Comparison of ENCODE assay signal across 8 cellular contexts in the genomic region with DNA sequence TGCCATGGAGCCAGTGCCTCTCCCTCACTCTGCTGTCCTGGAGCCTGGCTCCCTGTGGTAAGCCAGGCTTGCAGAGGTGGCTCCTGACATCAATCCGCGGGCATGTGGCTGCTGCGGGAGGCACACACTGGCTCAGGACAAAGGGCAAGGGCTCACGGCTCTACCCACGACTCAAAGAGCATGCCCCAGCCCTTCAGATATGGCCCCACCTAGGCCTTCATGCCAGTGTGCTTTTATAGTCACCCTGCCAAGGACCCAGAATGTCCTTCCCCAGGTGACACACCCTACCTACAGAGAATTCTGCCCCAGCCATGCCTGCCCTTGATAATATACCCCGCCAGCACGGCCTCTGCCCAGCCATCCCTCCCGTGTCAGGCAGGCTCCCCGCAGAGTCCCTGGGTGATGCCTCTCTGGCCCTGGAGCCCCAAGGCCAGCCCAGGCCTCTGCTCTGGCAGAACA. TPM values are rescaled to one million over a fixed set of nuclear protein-coding genes. Genes with fewer than 3 reads are reported as not detected.
DNase-seq lines count a peak whose midpoint lies in the region; ATAC-seq and TF ChIP-seq lines count a peak whose summit lies in the region.

No MANE protein-coding gene starts in this region.

- H3K9me1 ChIP-seq in IMR-90 (ENCODE audit: insufficient read depth, low read length): 0 out of 2 replicates have a peak, but pooled peaks cover 2% of the 10 kb centered on the region

- peak overlapping the region; percentile 90 for H3K27ac ChIP-seq in 22Rv1
- peak overlapping the region; percentile 89 for H3K27ac ChIP-seq in IMR-90 (ENCODE audit: insufficient read depth, low read length)
- H3K27ac ChIP-seq in caudate nucleus (ENCODE audit: low read depth, low read length): peak overlapping the region; percentile 39
- peak overlapping the region; percentile 85 to 92 for H3K27ac ChIP-seq in lung (ENCODE audit: low read depth in 1 of 2, low read length in 1 of 2)
- peak overlapping the region; percentile 98 for H3K27ac ChIP-seq in vagina

- no TSS peak for BruUV-seq in IMR-90 (replicated peaks; lab: Mats Ljungman, UMichigan)

- peak overlapping the region; percentile 17 for H3K23ac ChIP-seq in IMR-90 (ENCODE audit: low read depth, low read length)

- H3K36me3 ChIP-seq in IMR-90 (ENCODE audit: control insufficient read depth, insufficient read depth, low read length): peaks cover 19% of the 10 kb centered on the region
- H3K36me3 ChIP-seq in lung (ENCODE audit: control insufficient read depth in 2 of 2, insufficient read depth in 2 of 2, low read length in 2 of 2): peaks cover 0 to 13% of the 10 kb centered on the region in 2 donors
- peaks cover 0 to 14% of the 10 kb centered on the region in 2 donors for H3K36me3 ChIP-seq in vagina

- H3K27me3 ChIP-seq in IMR-90 (ENCODE audit: control insufficient read depth, insufficient read depth, low read length) (no peaks in the 10 kb centered on the region), lung (ENCODE audit: control insufficient read depth, insufficient read depth) (no peaks in the 10 kb centered on the region), vagina (no peaks in the 10 kb centered on the region)

- H2BK20ac ChIP-seq in IMR-90 (ENCODE audit: low read depth, low read length): no peak overlapping the region

- no CpG with 5 or more reads among the region's 9 CpGs for WGBS in IMR-90 (ENCODE audit: extremely low coverage in 2 of 2, insufficient read length in 1 of 2), 2 experiments
- 50 to 69% methylated on average over 9 of the region's 9 CpGs for WGBS in lung, 2 donors

- H3K14ac ChIP-seq in IMR-90 (replicated peaks; ENCODE audit: low read depth, low read length): peak overlapping the region; percentile 78

- in situ Hi-C loops in IMR-90 (cut with MboI; ENCODE audit: low sequenced_read_pairs): no loop called here
- in situ Hi-C loops in ACHN (cut with HindIII; ENCODE audit: low pct_ligation_motif_present, low pct_unique_long_range_greater_than_20kb, low sequenced_read_pairs): no loop called here

- TF ChIP-seq RAD21 in IMR-90 (IDR thresholded peaks at IDR 0.05; ENCODE audit: low read length): no peak

- no peak overlapping the region for H4K5ac ChIP-seq in IMR-90 (ENCODE audit: low read depth, low read length)

- TF ChIP-seq POLR2A in IMR-90 (IDR thresholded peaks at IDR 0.05; ENCODE audit: low read depth, low read length) (no peak), vagina (IDR thresholded peaks at IDR 0.05) (no peak)

- CTCF ChIA-PET in IMR-90 (lab: Yijun Ruan, JAX): no interaction called here

- H4K91ac ChIP-seq in IMR-90 (ENCODE audit: insufficient read depth, low read depth, low read length): peak overlapping the region; percentile 21; the same call in 1 of the 2 replicates

- no peak overlapping the region for H2BK15ac ChIP-seq in IMR-90 (ENCODE audit: low read depth, low read length)

- peaks cover 45% of the 10 kb centered on the region for H4K20me1 ChIP-seq in IMR-90 (ENCODE audit: insufficient read depth, low read length)

- H3K79me1 ChIP-seq in IMR-90 (ENCODE audit: low read depth in 1 of 2, low read length in 2 of 2): peaks cover 26 to 57% of the 10 kb centered on the region in 2 experiments

- DNase-seq in IMR-90 (no peak), caudate nucleus (lab: John Stamatoyannopoulos, UW) (no peak), lung (ENCODE audit: low spot score) (no peak), vagina (ENCODE audit: extremely low spot score in 2 of 2) (peak in 1 of 2 donors; percentile 86), ACHN (no peak), omental fat pad (ENCODE audit: low spot score) (no peak)

- TF ChIP-seq CTCF in 22Rv1 (IDR thresholded peaks at IDR 0.05) (no peak), IMR-90 (conservative IDR thresholded peaks at IDR 0.05; ENCODE audit: low read depth, low read length) (no peak), lung (IDR thresholded peaks at IDR 0.05; ENCODE audit: control extremely low read depth, extremely low read depth) (no peak), vagina (IDR thresholded peaks at IDR 0.05) (no peak), omental fat pad (IDR thresholded peaks at IDR 0.05) (no peak)

- H3K9me3 ChIP-seq in IMR-90 (ENCODE audit: control insufficient read depth, insufficient read depth, low read length) (no peaks in the 10 kb centered on the region), lung (ENCODE audit: control insufficient read depth in 2 of 2, insufficient read depth in 1 of 2, low read length in 1 of 2) (no peaks in the 10 kb centered on the region), vagina (no peaks in the 10 kb centered on the region)

- ATAC-seq in IMR-90 (ENCODE audit: low read depth) (peak; percentile 0; the same call in 1 of the 2 replicates), lung (ENCODE audit: insufficient read depth, low FRiP score) (no peak), omental fat pad (ENCODE audit: low FRiP score) (no peak), GM19463 (IDR thresholded peaks at IDR 0.05; ENCODE audit: unreplicated experiment) (no peak)

- peak overlapping the region; percentile 88 for H2AFZ ChIP-seq in IMR-90 (replicated peaks; ENCODE audit: low read length, poor library complexity)

- H3K4me1 ChIP-seq in IMR-90 (ENCODE audit: control insufficient read depth, insufficient read depth, low read length) (peaks cover 20% of the 10 kb centered on the region), lung (ENCODE audit: control insufficient read depth in 2 of 2, insufficient read depth in 2 of 2, low read length in 2 of 2) (peaks cover 0 to 18% of the 10 kb centered on the region in 2 donors), vagina (peaks cover 56% of the 10 kb centered on the region)

- H4K8ac ChIP-seq in IMR-90 (ENCODE audit: low read depth in 2 of 2, low read length in 2 of 2): peak overlapping the region in 1 of 2 experiments; percentile 53; a peak in 1 of 4 replicates

- H3K9ac ChIP-seq in IMR-90 (ENCODE audit: low read depth, low read length): peak overlapping the region; percentile 84

- H2AK9ac ChIP-seq in IMR-90 (replicated peaks; ENCODE audit: low read depth, low read length, poor library complexity): peak overlapping the region; percentile 91

- intact Hi-C loops in IMR-90 (cut with micrococcal nuclease): loop anchor here (5.0 kb wide), 1 partner anchor 52 kb away; a partner anchor contains a TSS
- intact Hi-C loops in vagina (cut with DNase I): loop anchor here (10.0 kb wide), 2 partner anchors 50 to 100 kb away; a partner anchor contains a TSS

- peak overlapping the region; percentile 31 for H2BK5ac ChIP-seq in IMR-90 (ENCODE audit: low read depth, low read length, poor library complexity, severe bottlenecking)

- H3K56ac ChIP-seq in IMR-90 (ENCODE audit: extremely low read depth, insufficient read depth, low read length): no peak overlapping the region

- H3K4me3 ChIP-seq in IMR-90 (ENCODE audit: insufficient read depth, low read depth, low read length) (peak overlapping the region; percentile 98), lung (peak overlapping the region; percentile 69), vagina (peak overlapping the region; percentile 77 to 97)

- H3K4ac ChIP-seq in IMR-90 (ENCODE audit: low read depth, low read length): peak overlapping the region; percentile 86

- peak overlapping the region; percentile 48; the same call in 1 of the 2 replicates for H2BK120ac ChIP-seq in IMR-90 (ENCODE audit: low read depth, low read length)

- peak overlapping the region; percentile 79 for H2AK5ac ChIP-seq in IMR-90 (ENCODE audit: low read depth, low read length)

- POLR2A ChIA-PET in IMR-90 (lab: Charles Lee; ENCODE audit: unreplicated experiment): no interaction called here

- no peak overlapping the region for H3K18ac ChIP-seq in IMR-90 (ENCODE audit: low read depth, low read length)

- H3K4me2 ChIP-seq in IMR-90 (ENCODE audit: low read depth, low read length): peak overlapping the region; percentile 85

- dilution Hi-C loops in IMR-90 (cut with HindIII; ENCODE audit: low sequenced_read_pairs, unreplicated experiment): no loop called here

TF ChIP-seq in IMR-90, 13 proteins besides CTCF, POLR2A, EP300 and RAD21:
- TF ChIP-seq MXI1 (IDR thresholded peaks at IDR 0.05; ENCODE audit: borderline replicate concordance, low read depth, low read length) (0 out of 2 replicates have a peak, but pooled peaks have one; percentile 13), SMC3 (IDR thresholded peaks at IDR 0.05; ENCODE audit: low read depth, low read length) (no peak), RCOR1 (IDR thresholded peaks at IDR 0.05; ENCODE audit: insufficient replicate concordance, low read length) (no peak), CHD1 (IDR thresholded peaks at IDR 0.05; ENCODE audit: low read depth, low read length) (no peak)
TF ChIP-seq in IMR-90: peak in this region for 1.

RNA-seq across cellular contexts. Expression of a gene that starts 1.6 kb away (rescaled TPM):
- total RNA-seq in IMR-90 (2012; rRNA removed) (53.9 and 73.7 TPM in 2 replicates), lung (100 to 1,000 TPM in 1 of 2 donors, 10 to 100 TPM in 1; 73.2 to 154 TPM), vagina (95.5 TPM), omental fat pad (10 to 100 TPM; 67.6 to 90.1 (median 73.9) TPM)
- polyA plus RNA-seq in IMR-90 (2012; rRNA removed) (155 and 164 TPM in 2 replicates), lung (10 to 100 TPM; 65.0 to 91.7 TPM)
- 148 and 266 TPM in 2 replicates for polyA plus RNA-seq in IMR-90 (2012; cell fraction: cytosol; rRNA removed)
- polyA plus RNA-seq in IMR-90 (2012; cell fraction: nucleus; rRNA removed; ENCODE audit: low replicate concordance): 388 and 999 TPM in 2 replicates

RNA-seq across cellular contexts. Expression of a gene that starts 11.3 kb away (rescaled TPM):
- total RNA-seq in IMR-90 (2012; rRNA removed) (not detected in 2 replicates), lung (10 to 100 TPM in 1 of 2 donors, 1 to 10 TPM in 1; 4.0 to 25.3 TPM), vagina (10.6 TPM), omental fat pad (10 to 100 TPM in 2 of 4 donors, 1 to 10 TPM in 2; 7.1 to 15.1 (median 12.0) TPM)
- polyA plus RNA-seq in IMR-90 (2012; rRNA removed) (0.72 and 1.9 TPM in 2 replicates), lung (10 to 100 TPM in 1 of 2 donors, 1 to 10 TPM in 1; 4.3 to 12.3 TPM)
- 1.3 and 3.2 TPM in 2 replicates for polyA plus RNA-seq in IMR-90 (2012; cell fraction: cytosol; rRNA removed)
- polyA plus RNA-seq in IMR-90 (2012; cell fraction: nucleus; rRNA removed; ENCODE audit: low replicate concordance): 2.3 and 12.6 TPM in 2 replicates

RNA-seq across cellular contexts. Expression of a gene that starts 15.6 kb away (rescaled TPM):
- total RNA-seq in IMR-90 (2012; rRNA removed) (168 and 184 TPM in 2 replicates), lung (100 to 1,000 TPM; 350 to 568 TPM), vagina (373 TPM), omental fat pad (100 to 1,000 TPM; 400 to 762 (median 566) TPM)
- polyA plus RNA-seq in IMR-90 (2012; rRNA removed) (152 and 201 TPM in 2 replicates), lung (100 to 1,000 TPM; 298 to 394 TPM)
- polyA plus RNA-seq in IMR-90 (2012; cell fraction: cytosol; rRNA removed): 153 and 219 TPM in 2 replicates
- 377 and 407 TPM in 2 replicates for polyA plus RNA-seq in IMR-90 (2012; cell fraction: nucleus; rRNA removed; ENCODE audit: low replicate concordance)

RNA-seq across cellular contexts. Expression of a gene that starts 53.5 kb away (rescaled TPM):
- total RNA-seq in IMR-90 (2012; rRNA removed) (6.6 and 7.2 TPM in 2 replicates), lung (10 to 100 TPM; 29.5 to 51.0 TPM), vagina (53.8 TPM), omental fat pad (10 to 100 TPM; 15.3 to 26.8 (median 17.7) TPM)
- polyA plus RNA-seq in IMR-90 (2012; rRNA removed) (20.3 and 24.7 TPM in 2 replicates), lung (10 to 100 TPM; 15.4 to 41.2 TPM)
- polyA plus RNA-seq in IMR-90 (2012; cell fraction: cytosol; rRNA removed): 9.9 and 11.2 TPM in 2 replicates
- polyA plus RNA-seq in IMR-90 (2012; cell fraction: nucleus; rRNA removed; ENCODE audit: low replicate concordance): 140 and 168 TPM in 2 replicates

Comparison
In these comparisons a context has a peak if more than half of its experiments do, and no peak if none do; other contexts are left out.
1. H3K27ac ChIP-seq: peak in every context shown above with its lines; median percentile 98 in vagina; 90 in 22Rv1; 89 in IMR-90; 88 in lung; 39 in caudate nucleus.